15 cellular contexts compared by ENCODE assay signal in the genomic region with DNA sequence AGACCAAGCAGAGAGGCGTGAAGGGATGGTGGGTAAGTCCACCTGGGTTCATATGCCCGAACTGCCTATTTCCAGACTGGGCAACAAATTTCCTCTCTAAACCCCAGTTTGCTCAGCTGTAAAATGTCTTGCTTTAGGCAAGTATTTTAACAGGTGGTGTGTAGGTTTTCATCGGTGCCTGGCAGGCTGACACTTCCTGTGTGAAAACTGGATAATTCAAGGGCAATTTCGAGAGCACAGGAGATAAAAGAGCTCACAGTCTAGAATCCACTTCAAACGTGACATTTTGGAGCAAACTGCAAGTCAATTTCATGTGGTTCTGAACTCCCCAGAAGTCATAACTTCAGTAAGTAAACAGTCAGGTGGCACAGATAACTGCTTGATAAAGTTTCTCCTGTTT.
DNase-seq lines count a peak whose midpoint lies in the region; ATAC-seq and TF ChIP-seq lines count a peak whose summit lies in the region.
"Had no signal": no experiment of that assay in that cellular context is flagged by ENCODE, and none has a peak within 500 bp of the region (broad histone marks: within the 10 kb centered on the region; RNA-seq: fewer than 3 reads in every experiment).

No MANE protein-coding gene starts in this region.

- H3K36me3 Mint-ChIP-seq in activated T-cell treated with anti-CD3 and anti-CD28 coated beads, Interleukin-2, amount 50 U/mL, for 24 hours (ENCODE audit: low read depth) = peaks cover 100% of the 10 kb centered on the region
- peaks cover 27% of the 10 kb centered on the region for H3K36me3 Mint-ChIP-seq in activated naive CD4-positive, alpha-beta T cell treated with anti-CD3 and anti-CD28 coated beads, Interleukin-2, amount 50 U/mL, for 24 hours
- peaks cover 41 to 42% of the 10 kb centered on the region in 2 donors for H3K36me3 Mint-ChIP-seq in CD14-positive monocyte

- peak overlapping the region; percentile 45 for H3K4me3 Mint-ChIP-seq in activated T-cell treated with anti-CD3 and anti-CD28 coated beads, Interleukin-2, amount 50 U/mL, for 24 hours
- peak overlapping the region; percentile 59 for H3K4me3 Mint-ChIP-seq in activated naive CD4-positive, alpha-beta T cell treated with anti-CD3 and anti-CD28 coated beads, Interleukin-2, amount 50 U/mL, for 24 hours
- H3K4me3 Mint-ChIP-seq in CD14-positive monocyte = no peak overlapping the region

- H3K27me3 ChIP-seq in psoas muscle (ENCODE audit: insufficient read depth in 3 of 3, low read length in 2 of 3) = no peaks in the 10 kb centered on the region
- H3K27me3 ChIP-seq: breast epithelium had no signal

- no peak for ATAC-seq in psoas muscle
- ATAC-seq: Panc1 had no signal

- WGBS in psoas muscle, 3 donors = 62 to 67% (median 62%) methylated on average over 5 of the region's 5 CpGs

- no peak for DNase-seq in activated T-cell treated with anti-CD3 and anti-CD28 coated beads, Interleukin-2, amount 50 U/mL, for 24 hours
- no peak for DNase-seq in activated T-cell treated with anti-CD3 and anti-CD28 coated beads, Interleukin-2, amount 50 U/mL, for 1 hour
- DNase-seq in NAMALWA (ENCODE audit: low spot score) = peak; percentile 77
- DNase-seq in psoas muscle = no peak
- no peak for DNase-seq in putamen (ENCODE audit: low spot score)
- no peak for DNase-seq in stimulated activated CD4-positive, alpha-beta T cell treated with anti-CD3 and anti-CD28 coated beads, Interleukin-12 subunit alpha, Interleukin-12 subunit beta, amount 100 ng/mL, for 4 hours
- DNase-seq in CD14-positive monocyte (ENCODE audit: low spot score) = no peak
- DNase-seq: mesenchymal stem cell; stimulated activated CD4-positive, alpha-beta T cell treated with anti-CD3 and anti-CD28 coated beads, Interleukin-15, amount 100 ng/mL, for 24 hours had no signal

- intact Hi-C loops in psoas muscle (cut with DNase I) = no loop called here
- intact Hi-C loops in CD14-positive monocyte (cut with micrococcal nuclease) = no loop called here

- peak overlapping the region; percentile 60 for H3K27ac ChIP-seq in psoas muscle
- H3K27ac ChIP-seq: breast epithelium, epithelial cell of prostate, parathyroid adenoma had no signal

- no peak for TF ChIP-seq CTCF in psoas muscle (IDR thresholded peaks at IDR 0.05)
- no peak for TF ChIP-seq CTCF in CD14-positive monocyte (IDR thresholded peaks at IDR 0.05)

- H3K9me3 ChIP-seq in psoas muscle = no peaks in the 10 kb centered on the region
- H3K9me3 ChIP-seq: breast epithelium had no signal

- peak overlapping the region; percentile 89 for H3K27ac Mint-ChIP-seq in activated T-cell treated with anti-CD3 and anti-CD28 coated beads, Interleukin-2, amount 50 U/mL, for 24 hours
- H3K27ac Mint-ChIP-seq in activated naive CD4-positive, alpha-beta T cell treated with anti-CD3 and anti-CD28 coated beads, Interleukin-2, amount 50 U/mL, for 24 hours = peak overlapping the region; percentile 88
- no peak overlapping the region for H3K27ac Mint-ChIP-seq in CD14-positive monocyte

- no peaks in the 10 kb centered on the region for H3K27me3 Mint-ChIP-seq in activated T-cell treated with anti-CD3 and anti-CD28 coated beads, Interleukin-2, amount 50 U/mL, for 24 hours
- no peaks in the 10 kb centered on the region for H3K27me3 Mint-ChIP-seq in activated naive CD4-positive, alpha-beta T cell treated with anti-CD3 and anti-CD28 coated beads, Interleukin-2, amount 50 U/mL, for 24 hours
- peaks cover 0 to 3% (median 1%) of the 10 kb centered on the region in 3 donors for H3K27me3 Mint-ChIP-seq in CD14-positive monocyte (ENCODE audit: low read depth in 3 of 3)

- H3K4me1 Mint-ChIP-seq in activated T-cell treated with anti-CD3 and anti-CD28 coated beads, Interleukin-2, amount 50 U/mL, for 24 hours (ENCODE audit: low read depth) = peaks cover 96% of the 10 kb centered on the region
- H3K4me1 Mint-ChIP-seq in activated naive CD4-positive, alpha-beta T cell treated with anti-CD3 and anti-CD28 coated beads, Interleukin-2, amount 50 U/mL, for 24 hours = peaks cover 90% of the 10 kb centered on the region
- H3K4me1 Mint-ChIP-seq in CD14-positive monocyte = peaks cover 12% of the 10 kb centered on the region

- H3K36me3 ChIP-seq in psoas muscle (ENCODE audit: insufficient read depth in 1 of 2, low read depth in 1 of 2) = no peaks in the 10 kb centered on the region
- H3K36me3 ChIP-seq: breast epithelium had no signal

- H3K4me3 ChIP-seq in psoas muscle = peak overlapping the region; percentile 48
- H3K4me3 ChIP-seq: breast epithelium, K562 had no signal

- peaks cover 36% of the 10 kb centered on the region for H3K4me1 ChIP-seq in psoas muscle
- H3K4me1 ChIP-seq: breast epithelium, parathyroid adenoma had no signal

- peaks cover 14% of the 10 kb centered on the region for H3K9me3 Mint-ChIP-seq in activated T-cell treated with anti-CD3 and anti-CD28 coated beads, Interleukin-2, amount 50 U/mL, for 24 hours
- no peaks in the 10 kb centered on the region for H3K9me3 Mint-ChIP-seq in activated naive CD4-positive, alpha-beta T cell treated with anti-CD3 and anti-CD28 coated beads, Interleukin-2, amount 50 U/mL, for 24 hours
- peaks cover 0 to 2% (median 0%) of the 10 kb centered on the region in 7 donors for H3K9me3 Mint-ChIP-seq in CD14-positive monocyte

Comparison
In these comparisons a context has a peak if more than half of its experiments do, and no peak if none do; other contexts are left out.
1. H3K27ac Mint-ChIP-seq: peak in activated T-cell treated with anti-CD3 and anti-CD28 coated beads, Interleukin-2, amount 50 U/mL, for 24 hours (single experiment) and activated naive CD4-positive, alpha-beta T cell treated with anti-CD3 and anti-CD28 coated beads, Interleukin-2, amount 50 U/mL, for 24 hours (single experiment); none in CD14-positive monocyte (0 of 7).
2. H3K4me3 Mint-ChIP-seq: peak in activated T-cell treated with anti-CD3 and anti-CD28 coated beads, Interleukin-2, amount 50 U/mL, for 24 hours (single experiment) and activated naive CD4-positive, alpha-beta T cell treated with anti-CD3 and anti-CD28 coated beads, Interleukin-2, amount 50 U/mL, for 24 hours (single experiment); none in CD14-positive monocyte (0 of 2).